In genomic region chr1:103341377-103341880, GRCh38 we compare ENCODE assay signal across 17 cellular contexts.
DNase-seq lines count a peak whose midpoint lies in the region; ATAC-seq, FAIRE-seq and TF ChIP-seq lines count a peak whose summit lies in the region.
"Had no signal": no experiment of that assay in that cellular context is flagged by ENCODE, and none has a peak within 500 bp of the region (broad histone marks: within the 10 kb centered on the region; RNA-seq: fewer than 3 reads in every experiment).

No MANE protein-coding gene starts in this region.

- FAIRE-seq in GM12878 (lab: Jason Lieb, UNC) = no peak

- intact Hi-C loops in GM12878 (cut with micrococcal nuclease; ENCODE audit: unreplicated experiment) = no loop called here

- ATAC-seq in GM21447 (IDR thresholded peaks at IDR 0.05; ENCODE audit: unreplicated experiment) = peak; percentile 45
- ATAC-seq in HG03442 (IDR thresholded peaks at IDR 0.05; ENCODE audit: unreplicated experiment) = peak; percentile 57
- peak; percentile 59 for ATAC-seq in GM12878

- no peak overlapping the region for H2AFZ ChIP-seq in GM12878 (ENCODE audit: control insufficient read depth, low read depth, low read length)

- no peak overlapping the region for H3K9ac ChIP-seq in GM12878 (ENCODE audit: control insufficient read depth, insufficient read depth, low read length)
- H3K9ac ChIP-seq: BLaER1 treated with 17β-estradiol and CSF1 and Interleukin-3, amounts not matched to agents 10 nM and 100 nM had no signal

- no peaks in the 10 kb centered on the region for H3K9me3 Mint-ChIP-seq in activated CD4-positive, alpha-beta memory T cell treated with anti-CD3 and anti-CD28 coated beads, Interleukin-2, amount 10 ng/mL, durations not matched to agents 7 days and 5 days

- TF ChIP-seq POLR2A in GM12878 (IDR thresholded peaks at IDR 0.05; ENCODE audit: low read depth, low read length) = no peak

- H3K4me2 ChIP-seq in GM12878 (ENCODE audit: control insufficient read depth, insufficient read depth) = no peak overlapping the region

- 22% methylated on average over 2 of the region's 2 CpGs for WGBS in GM12878 (ENCODE audit: insufficient coverage, insufficient replicate concordance, low lambda C conversion rate, missing lambda C conversion rate)

- no peaks in the 10 kb centered on the region for H3K27me3 ChIP-seq in GM12878 (replicated peaks in 1 of 2; ENCODE audit: control insufficient read depth in 2 of 2, insufficient read depth in 2 of 2, low read length in 1 of 2)
- H3K27me3 ChIP-seq: BLaER1 treated with 17β-estradiol and CSF1 and Interleukin-3, amounts not matched to agents 10 nM and 100 nM; Peyer's patch had no signal

- no peaks in the 10 kb centered on the region for H3K36me3 Mint-ChIP-seq in activated CD4-positive, alpha-beta memory T cell treated with anti-CD3 and anti-CD28 coated beads, Interleukin-2, amount 10 ng/mL, durations not matched to agents 7 days and 5 days (ENCODE audit: low read depth)

- no peak overlapping the region for H3K4me3 ChIP-seq in GM12878
- H3K4me3 ChIP-seq: BLaER1 treated with 17β-estradiol and CSF1 and Interleukin-3, amounts not matched to agents 10 nM and 100 nM; Peyer's patch had no signal

- no peak overlapping the region for H3K27ac Mint-ChIP-seq in activated CD4-positive, alpha-beta memory T cell treated with anti-CD3 and anti-CD28 coated beads, Interleukin-2, amount 10 ng/mL, durations not matched to agents 7 days and 5 days

- TF ChIP-seq EP300 in GM12878 (IDR thresholded peaks at IDR 0.05; ENCODE audit: borderline replicate concordance in 1 of 2, control insufficient read depth in 1 of 2, low read depth in 2 of 2, low read length in 2 of 2) = no peak

- H3K4me1 Mint-ChIP-seq in activated CD4-positive, alpha-beta memory T cell treated with anti-CD3 and anti-CD28 coated beads, Interleukin-2, amount 10 ng/mL, durations not matched to agents 7 days and 5 days = no peaks in the 10 kb centered on the region

- CTCF ChIA-PET in GM12878 (lab: Yijun Ruan, JAX) = interaction anchor here (1.0 to 1.8 kb wide), 2 partner anchors 8 to 12 kb away, joined by 3 to 10 read pairs; no protein-coding TSS in a partner anchor
- CTCF ChIA-PET in activated CD4-positive, alpha-beta memory T cell treated with anti-CD3 and anti-CD28 coated beads, Interleukin-2, amount 10 ng/mL, durations not matched to agents 7 days and 5 days (lab: Charles Lee) = no interaction called here

- H3K4me3 Mint-ChIP-seq in activated CD4-positive, alpha-beta memory T cell treated with anti-CD3 and anti-CD28 coated beads, Interleukin-2, amount 10 ng/mL, durations not matched to agents 7 days and 5 days = no peak overlapping the region

- H3K27ac ChIP-seq in GM12878 (ENCODE audit: control insufficient read depth, insufficient read depth) = no peak overlapping the region
- H3K27ac ChIP-seq: BLaER1 treated with 17β-estradiol and CSF1 and Interleukin-3, amounts not matched to agents 10 nM and 100 nM; Peyer's patch had no signal

- in situ Hi-C loops in GM12878 (cut with MboI) = no loop called here

- no peaks in the 10 kb centered on the region for H3K27me3 Mint-ChIP-seq in activated CD4-positive, alpha-beta memory T cell treated with anti-CD3 and anti-CD28 coated beads, Interleukin-2, amount 10 ng/mL, durations not matched to agents 7 days and 5 days

- RAD21 ChIA-PET in GM12878 (lab: Charles Lee; ENCODE audit: unreplicated experiment) = interaction anchor here (0.6 kb wide), 1 partner anchor 8 kb away, joined by 5 read pairs; no protein-coding TSS in a partner anchor

- POLR2A ChIA-PET in GM12878 (lab: Charles Lee) = interaction anchor here (0.9 kb wide), 1 partner anchor 14 kb away, joined by 3 read pairs; no protein-coding TSS in a partner anchor
- POLR2A ChIA-PET in activated CD4-positive, alpha-beta memory T cell treated with anti-CD3 and anti-CD28 coated beads, Interleukin-2, amount 10 ng/mL, durations not matched to agents 7 days and 5 days (lab: Charles Lee) = no interaction called here

- no peaks in the 10 kb centered on the region for H3K36me3 ChIP-seq in GM12878 (ENCODE audit: control insufficient read depth in 2 of 2, insufficient read depth in 2 of 2, low read length in 1 of 2)
- H3K36me3 ChIP-seq: BLaER1 treated with 17β-estradiol and CSF1 and Interleukin-3, amounts not matched to agents 10 nM and 100 nM; Peyer's patch had no signal

- BruUV-seq in GM12878 (replicated peaks; lab: Mats Ljungman, UMichigan) = no TSS peak

- H3K79me2 ChIP-seq in GM12878 (ENCODE audit: control insufficient read depth, insufficient read depth, low read length) = no peaks in the 10 kb centered on the region

- no peak for TF ChIP-seq RAD21 in GM12878 (IDR thresholded peaks at IDR 0.05; ENCODE audit: insufficient read depth, low read depth, low read length)

- H3K9me3 ChIP-seq in GM12878 (replicated peaks; ENCODE audit: control insufficient read depth, insufficient read depth, low read length) = no peaks in the 10 kb centered on the region
- H3K9me3 ChIP-seq: BLaER1 treated with 17β-estradiol and CSF1 and Interleukin-3, amounts not matched to agents 10 nM and 100 nM; Peyer's patch had no signal

- H3K4me1 ChIP-seq in GM12878 (ENCODE audit: control insufficient read depth, insufficient read depth, low read length) = no peaks in the 10 kb centered on the region
- H3K4me1 ChIP-seq: Peyer's patch had no signal

- peak; percentile 4 for DNase-seq in COLO829 (ENCODE audit: low spot score)
- no peak for DNase-seq in GM12878 (ENCODE audit: low read depth, low spot score)
- no peak for DNase-seq in NCI-H446 treated with DMSO at 0.1 percent for 48 hours (lab: John Stamatoyannopoulos, UW)
- no peak for DNase-seq in NCI-H1105 treated with DMSO at 0.1 percent for 48 hours (lab: John Stamatoyannopoulos, UW)
- no peak for DNase-seq in activated CD4-positive, alpha-beta memory T cell treated with anti-CD3 and anti-CD28 coated beads, Interleukin-2, amount 10 ng/mL, durations not matched to agents 7 days and 5 days
- no peak for DNase-seq in DMS114 treated with DMSO at 0.1 percent for 48 hours (lab: John Stamatoyannopoulos, UW; ENCODE audit: unreplicated experiment)
- DNase-seq: 8988T, DMS 273 treated with DMSO at 0.1 percent for 48 hours, KG1, NCI-H1436, NCI-H2029 treated with DMSO at 0.1 percent for 48 hours, NCI-H510A treated with DMSO at 0.1 percent for 48 hours, Peyer's patch, SIG-M5 had no signal

- no peak for TF ChIP-seq CTCF in GM12878 (IDR thresholded peaks at IDR 0.05 in 2 of 3, conservative IDR thresholded peaks at IDR 0.05 in 1 of 3; ENCODE audit: control insufficient read depth in 2 of 3, extremely low read depth in 1 of 3, insufficient read depth in 1 of 3, low read depth in 3 of 3, low read length in 3 of 3)

- SMC1A ChIA-PET in GM12878 (lab: Charles Lee; ENCODE audit: uncharacterized antibody, unreplicated experiment) = interaction anchor here (0.7 to 2.3 kb wide), 2 partner anchors 13 to 25 kb away, joined by 3 to 8 read pairs; no protein-coding TSS in a partner anchor

- no peaks in the 10 kb centered on the region for H4K20me1 ChIP-seq in GM12878 (ENCODE audit: control insufficient read depth, insufficient read depth)
- H4K20me1 ChIP-seq: BLaER1 treated with 17β-estradiol and CSF1 and Interleukin-3, amounts not matched to agents 10 nM and 100 nM had no signal

TF ChIP-seq in GM12878, 131 proteins besides CTCF, POLR2A, EP300 and RAD21 (continues in another document):
- TF ChIP-seq CEBPZ (IDR thresholded peaks at IDR 0.05; ENCODE audit: low read depth, low read length) (no peak), SPI1 (IDR thresholded peaks at IDR 0.05; ENCODE audit: borderline replicate concordance, insufficient read depth, low read depth, low read length) (peak; percentile 45), GATAD2B (conservative IDR thresholded peaks at IDR 0.05; ENCODE audit: low read depth) (no peak), IKZF1 (conservative IDR thresholded peaks at IDR 0.05) (0 out of 2 replicates have a peak, but pooled peaks have one; percentile 13), IRF3 (IDR thresholded peaks at IDR 0.05) (no peak), EZH2 (IDR thresholded peaks at IDR 0.05; ENCODE audit: borderline replicate concordance, control insufficient read depth, low read depth, low read length) (no peak), SUPT20H (IDR thresholded peaks at IDR 0.05; ENCODE audit: borderline replicate concordance, control insufficient read depth, low read depth, low read length) (no peak)
